8 cellular contexts compared by ENCODE assay signal in the genomic region with DNA sequence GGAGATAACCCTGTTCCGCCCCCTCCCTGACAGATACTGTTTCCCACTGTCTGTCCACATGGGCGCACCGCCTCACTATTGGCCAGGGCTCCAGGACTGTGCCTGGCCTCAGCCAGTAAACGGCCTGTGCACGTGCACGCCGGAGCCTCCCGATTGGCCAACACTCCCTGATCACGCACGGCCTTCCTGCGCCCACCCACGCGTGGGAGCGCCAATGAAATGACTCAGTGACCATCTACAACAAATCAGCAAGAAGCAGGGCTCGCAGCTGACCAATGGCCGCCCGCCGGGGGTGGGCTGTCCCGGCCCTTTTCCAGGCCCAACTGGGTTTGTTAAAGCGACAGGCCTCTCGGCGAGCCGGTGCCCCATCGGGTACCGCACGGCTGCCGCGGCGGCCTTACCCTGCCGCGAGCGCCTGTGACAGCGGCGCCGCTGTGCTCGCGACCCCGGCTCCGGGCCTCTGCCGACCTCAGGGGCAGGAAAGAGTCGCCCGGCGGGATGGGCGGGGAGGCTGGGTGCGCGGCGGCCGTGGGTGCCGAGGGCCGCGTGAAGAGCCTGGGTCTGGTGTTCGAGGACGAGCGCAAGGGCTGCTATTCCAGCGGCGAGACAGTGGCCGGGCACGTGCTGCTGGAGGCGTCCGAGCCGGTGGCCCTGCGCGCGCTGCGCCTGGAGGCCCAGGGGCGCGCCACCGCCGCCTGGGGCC. TPM values are rescaled to one million over a fixed set of nuclear protein-coding genes. Genes with fewer than 3 reads are reported as not detected.
A peak's percentile ranks its signal among the peaks of the same experiment; 100 is the strongest.
DNase-seq lines count a peak whose midpoint lies in the region; ATAC-seq and TF ChIP-seq lines count a peak whose summit lies in the region.

A gene with protein sequence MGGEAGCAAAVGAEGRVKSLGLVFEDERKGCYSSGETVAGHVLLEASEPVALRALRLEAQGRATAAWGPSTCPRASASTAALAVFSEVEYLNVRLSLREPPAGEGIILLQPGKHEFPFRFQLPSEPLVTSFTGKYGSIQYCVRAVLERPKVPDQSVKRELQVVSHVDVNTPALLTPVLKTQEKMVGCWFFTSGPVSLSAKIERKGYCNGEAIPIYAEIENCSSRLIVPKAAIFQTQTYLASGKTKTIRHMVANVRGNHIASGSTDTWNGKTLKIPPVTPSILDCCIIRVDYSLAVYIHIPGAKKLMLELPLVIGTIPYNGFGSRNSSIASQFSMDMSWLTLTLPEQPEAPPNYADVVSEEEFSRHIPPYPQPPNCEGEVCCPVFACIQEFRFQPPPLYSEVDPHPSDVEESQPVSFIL (plus strand): TSS at position 340 of the 703 bp plus-strand sequence. CDS start 159 bp downstream, at position 499.

- peak within 1 kb of the TSS; percentile 78 for H3K27ac Mint-ChIP-seq in T-helper 1 cell treated with Interleukin-12 subunit alpha and Interleukin-12 subunit beta and Interleukin-4 antibody, amounts not matched to agents 30 μg/mL and 1 μg/mL, for 36 hours

- peak within 1 kb of the TSS; percentile 89 for H2AFZ ChIP-seq in parathyroid adenoma

- ATAC-seq in HG02588 (IDR thresholded peaks at IDR 0.05; ENCODE audit: unreplicated experiment) (peak; percentile 78), heart left ventricle (peak; percentile 99 to 100 (median 99))

- peaks cover 16% of the 10 kb centered on the region for H3K4me1 Mint-ChIP-seq in T-helper 1 cell treated with Interleukin-12 subunit alpha and Interleukin-12 subunit beta and Interleukin-4 antibody, amounts not matched to agents 30 μg/mL and 1 μg/mL, for 36 hours (ENCODE audit: low read depth)

- peaks cover 20% of the 10 kb centered on the region for H3K27me3 Mint-ChIP-seq in T-helper 1 cell treated with Interleukin-12 subunit alpha and Interleukin-12 subunit beta and Interleukin-4 antibody, amounts not matched to agents 30 μg/mL and 1 μg/mL, for 36 hours (ENCODE audit: low read depth)

- H3K4me1 ChIP-seq in heart left ventricle (peaks cover 0 to 44% (median 24%) of the 10 kb centered on the region in 12 donors), parathyroid adenoma (no peaks in the 10 kb centered on the region), thymus (ENCODE audit: control insufficient read depth, insufficient read depth, low read length) (peaks cover 7% of the 10 kb centered on the region)

- DNase-seq in ELR (ENCODE audit: low read depth): peak; percentile 99
- peak; percentile 92 for DNase-seq in NCI-H128 (lab: John Stamatoyannopoulos, UW; ENCODE audit: unreplicated experiment)
- peak; percentile 100 for DNase-seq in amniotic epithelial cell (ENCODE audit: low read depth)
- peak; percentile 100 for DNase-seq in heart left ventricle

- peak within 1 kb of the TSS; percentile 79 to 98 (median 92) for H3K27ac ChIP-seq in heart left ventricle
- H3K27ac ChIP-seq in parathyroid adenoma: peak within 1 kb of the TSS; percentile 86
- peak within 1 kb of the TSS; percentile 70 for H3K27ac ChIP-seq in thymus (ENCODE audit: low read depth)

- WGBS in heart left ventricle, 4 donors: 0 to 1% (median 1%) methylated on average over 28 to 69 of the region's 69 CpGs
- under 1% methylated on average over 69 of the region's 69 CpGs for WGBS in thymus

- peak within 1 kb of the TSS; percentile 77 for H3K4me2 ChIP-seq in parathyroid adenoma (ENCODE audit: low read length)

- H3K36me3 ChIP-seq in heart left ventricle (peaks cover 0 to 1% (median 0%) of the 10 kb centered on the region in 9 donors), parathyroid adenoma (ENCODE audit: control insufficient read depth, insufficient read depth, low read length) (no peaks in the 10 kb centered on the region), thymus (ENCODE audit: control insufficient read depth, insufficient read depth) (no peaks in the 10 kb centered on the region)

- no peak for TF ChIP-seq CTCF in heart left ventricle (IDR thresholded peaks at IDR 0.05)
- no peak for TF ChIP-seq CTCF in parathyroid adenoma (IDR thresholded peaks at IDR 0.05)

- no peaks in the 10 kb centered on the region for H3K27me3 ChIP-seq in heart left ventricle
- no peaks in the 10 kb centered on the region for H3K27me3 ChIP-seq in parathyroid adenoma (ENCODE audit: control insufficient read depth, insufficient read depth, low read length)
- H3K27me3 ChIP-seq in thymus (ENCODE audit: control insufficient read depth, insufficient read depth): no peaks in the 10 kb centered on the region

- peak within 1 kb of the TSS; percentile 61 for H3K9ac ChIP-seq in parathyroid adenoma

- H3K9me3 ChIP-seq in heart left ventricle (no peaks in the 10 kb centered on the region), parathyroid adenoma (ENCODE audit: control insufficient read depth, low read length) (no peaks in the 10 kb centered on the region), thymus (ENCODE audit: control insufficient read depth) (no peaks in the 10 kb centered on the region)

- H3K4me3 Mint-ChIP-seq in T-helper 1 cell treated with Interleukin-12 subunit alpha and Interleukin-12 subunit beta and Interleukin-4 antibody, amounts not matched to agents 30 μg/mL and 1 μg/mL, for 36 hours: peak within 1 kb of the TSS; percentile 78

- H3K79me2 ChIP-seq in parathyroid adenoma: no peaks in the 10 kb centered on the region

- intact Hi-C loops in heart left ventricle (cut with DNase I): loop anchor here in 2 of 10 donors (1.0 to 10.0 kb wide), 2 partner anchors 56 to 116 kb away; no protein-coding TSS in a partner anchor

- H3K4me3 ChIP-seq in heart left ventricle: peak within 1 kb of the TSS; percentile 64 to 99 (median 92)
- H3K4me3 ChIP-seq in parathyroid adenoma (ENCODE audit: low read depth, low read length): peak within 1 kb of the TSS; percentile 84
- H3K4me3 ChIP-seq in thymus (ENCODE audit: low read length): peak within 1 kb of the TSS; percentile 81

- peak; percentile 59 to 93 for TF ChIP-seq POLR2A in heart left ventricle (IDR thresholded peaks at IDR 0.05)

- H3K36me3 Mint-ChIP-seq in T-helper 1 cell treated with Interleukin-12 subunit alpha and Interleukin-12 subunit beta and Interleukin-4 antibody, amounts not matched to agents 30 μg/mL and 1 μg/mL, for 36 hours (ENCODE audit: low read depth): no peaks in the 10 kb centered on the region

- H3K9me3 Mint-ChIP-seq in T-helper 1 cell treated with Interleukin-12 subunit alpha and Interleukin-12 subunit beta and Interleukin-4 antibody, amounts not matched to agents 30 μg/mL and 1 μg/mL, for 36 hours: no peaks in the 10 kb centered on the region

RNA-seq across cellular contexts. Expression of the gene that starts here (rescaled TPM):
- 10 to 100 TPM in 8 of 9 donors, 1 to 10 TPM in 1; 9.7 to 49.6 (median 19.0) TPM for total RNA-seq in heart left ventricle
- polyA plus RNA-seq in heart left ventricle: 10 to 100 TPM; 11.2 to 17.6 TPM
- 13.3 TPM for polyA plus RNA-seq in thymus

Comparison
In these comparisons a context has a peak if more than half of its experiments do, and no peak if none do; other contexts are left out.
1. Peak in every context shown above with its lines: DNase-seq, ATAC-seq, H3K4me3 ChIP-seq and H3K27ac ChIP-seq.